ENCODE assay signal across 39 cellular contexts in genomic region chr21:41307219-41307618, GRCh38. TPM values are rescaled to one million over a fixed set of nuclear protein-coding genes. Genes with fewer than 3 reads are reported as not detected.
DNase-seq lines count a peak whose midpoint lies in the region; ATAC-seq, FAIRE-seq and TF ChIP-seq lines count a peak whose summit lies in the region.
"Had no signal": no experiment of that assay in that cellular context is flagged by ENCODE, and none has a peak within 500 bp of the region (broad histone marks: within the 10 kb centered on the region; RNA-seq: fewer than 3 reads in every experiment).

No MANE protein-coding gene starts in this region.

- H3K27ac ChIP-seq in HEK293 (ENCODE audit: extremely low read depth, low read depth, low read length), result no peak overlapping the region
- no peak overlapping the region for H3K27ac ChIP-seq in small intestine (ENCODE audit: low read depth in 1 of 2, low read length in 1 of 2)
- H3K27ac ChIP-seq: 22Rv1; A549; BLaER1; BLaER1 treated with 17β-estradiol and CSF1 and Interleukin-3, amounts not matched to agents 10 nM and 100 nM; C4-2B had no signal

- ATAC-seq in left colon (peak; percentile 36), SK-N-SH treated with all-trans-retinoic acid at 6 μM for 48 hours (no peak), GM19023 (IDR thresholded peaks at IDR 0.05; ENCODE audit: unreplicated experiment) (no peak)
- ATAC-seq in stimulated activated naive B cell treated with anti-CD40 and anti-IgM and Interleukin-4, amounts not matched to agents 10 μg/mL and 1 μg/mL and 100 μg/mL, for 72 hours (replicated peaks), result no peak
- ATAC-seq: A549; CD8-positive, alpha-beta T cell had no signal

- intact Hi-C loops in left colon (cut with DNase I, micrococcal nuclease), result no loop called here

- H3K9me3 ChIP-seq in HEK293 (ENCODE audit: control insufficient read depth, insufficient read depth, low read depth, low read length) (no peaks in the 10 kb centered on the region), small intestine (ENCODE audit: control insufficient read depth, low read depth) (no peaks in the 10 kb centered on the region)
- H3K9me3 ChIP-seq: BE2C had no signal

- H3K4me3 Mint-ChIP-seq in stimulated activated naive B cell treated with anti-CD40 and anti-IgM and Interleukin-4, amounts not matched to agents 10 μg/mL and 1 μg/mL and 100 μg/mL, for 72 hours, result no peak overlapping the region
- H3K4me3 Mint-ChIP-seq: B cell; CD14-positive monocyte; CD4-positive, alpha-beta memory T cell; CD4-positive, alpha-beta T cell; CD4-positive, CD25-positive, alpha-beta regulatory T cell; CD8-positive, alpha-beta memory T cell; CD8-positive, alpha-beta T cell had no signal

- no peak for TF ChIP-seq CTCF in HEK293 (tag by site-specific recombination; IDR thresholded peaks at IDR 0.05)

- no peaks in the 10 kb centered on the region for H3K27me3 ChIP-seq in small intestine (ENCODE audit: control insufficient read depth in 2 of 2, insufficient read depth in 2 of 2, low read length in 2 of 2)
- H3K27me3 ChIP-seq: BE2C; BLaER1; BLaER1 treated with 17β-estradiol and CSF1 and Interleukin-3, amounts not matched to agents 10 nM and 100 nM had no signal

- H3K27me3 Mint-ChIP-seq in stimulated activated naive B cell treated with anti-CD40 and anti-IgM and Interleukin-4, amounts not matched to agents 10 μg/mL and 1 μg/mL and 100 μg/mL, for 72 hours, result peaks cover 28 to 43% of the 10 kb centered on the region in 2 donors

- H3K9me3 Mint-ChIP-seq in stimulated activated naive B cell treated with anti-CD40 and anti-IgM and Interleukin-4, amounts not matched to agents 10 μg/mL and 1 μg/mL and 100 μg/mL, for 72 hours, result peaks cover 3 to 5% of the 10 kb centered on the region in 2 donors
- H3K9me3 Mint-ChIP-seq: CD4-positive, alpha-beta T cell; CD8-positive, alpha-beta T cell had no signal

- H3K36me3 Mint-ChIP-seq in stimulated activated naive B cell treated with anti-CD40 and anti-IgM and Interleukin-4, amounts not matched to agents 10 μg/mL and 1 μg/mL and 100 μg/mL, for 72 hours, result peaks cover 0 to 4% of the 10 kb centered on the region in 2 donors
- H3K36me3 Mint-ChIP-seq: CD14-positive monocyte; CD4-positive, alpha-beta memory T cell; CD4-positive, CD25-positive, alpha-beta regulatory T cell; CD8-positive, alpha-beta memory T cell; CD8-positive, alpha-beta T cell had no signal

- H3K4me3 ChIP-seq in HEK293 (ENCODE audit: low read depth, low read length), result no peak overlapping the region
- no peak overlapping the region for H3K4me3 ChIP-seq in small intestine (ENCODE audit: low read depth in 1 of 2, low read length in 2 of 2)
- H3K4me3 ChIP-seq: A549; BLaER1; BLaER1 treated with 17β-estradiol and CSF1 and Interleukin-3, amounts not matched to agents 10 nM and 100 nM had no signal

- H3K27ac Mint-ChIP-seq in stimulated activated naive B cell treated with anti-CD40 and anti-IgM and Interleukin-4, amounts not matched to agents 10 μg/mL and 1 μg/mL and 100 μg/mL, for 72 hours, result no peak overlapping the region
- H3K27ac Mint-ChIP-seq: B cell; CD14-positive monocyte; CD4-positive, alpha-beta T cell; CD4-positive, CD25-positive, alpha-beta regulatory T cell; CD8-positive, alpha-beta memory T cell; CD8-positive, alpha-beta T cell had no signal

- POLR2A ChIA-PET in HEK293 (lab: Yijun Ruan, JAX), result no interaction called here

- peaks cover 0 to 5% of the 10 kb centered on the region in 2 donors for H3K4me1 Mint-ChIP-seq in stimulated activated naive B cell treated with anti-CD40 and anti-IgM and Interleukin-4, amounts not matched to agents 10 μg/mL and 1 μg/mL and 100 μg/mL, for 72 hours
- H3K4me1 Mint-ChIP-seq: CD14-positive monocyte; CD4-positive, CD25-positive, alpha-beta regulatory T cell; CD8-positive, alpha-beta memory T cell had no signal

- FAIRE-seq in small intestine (lab: Jason Lieb, UNC), result no peak
- FAIRE-seq: A204.1, A549, D721Med had no signal

- no peak for DNase-seq in left colon
- DNase-seq in small intestine, result peak; percentile 76
- DNase-seq in stimulated activated naive B cell treated with anti-CD40 and anti-IgM and Interleukin-4, amounts not matched to agents 10 μg/mL and 1 μg/mL and 100 μg/mL, for 72 hours, result no peak
- DNase-seq: 8988T; ACHN; AML-193; BE2C; C1 segment of cervical spinal cord; Caco-2; Calu3; CD4-positive, alpha-beta memory T cell; CD4-positive, alpha-beta T cell; CD4-positive, CD25-positive, alpha-beta regulatory T cell; CD8-positive, alpha-beta memory T cell; CD8-positive, alpha-beta T cell; COR-L47; DMS 273 treated with DMSO at 0.1 percent for 48 hours; DMS153; DMS53; DMS79; DMS79 treated with DMSO at 0.1 percent for 48 hours; DND-41; EL had no signal

- H3K4me1 ChIP-seq in HEK293 (ENCODE audit: control insufficient read depth, insufficient read depth, low read length) (no peaks in the 10 kb centered on the region), small intestine (ENCODE audit: control insufficient read depth in 2 of 2, insufficient read depth in 1 of 2, low read depth in 1 of 2, low read length in 1 of 2) (peaks cover 0 to 3% of the 10 kb centered on the region in 2 donors)
- H3K4me1 ChIP-seq: A549; BE2C; BLaER1 treated with 17β-estradiol and CSF1 and Interleukin-3, amounts not matched to agents 10 nM and 100 nM; Caco-2 had no signal

- CTCF ChIA-PET in HEK293 (lab: Yijun Ruan, JAX), result interaction anchor here (0.5 to 1.2 kb wide), 2 partner anchors 23 to 84 kb away, joined by 3 to 4 read pairs; no protein-coding TSS in a partner anchor

- no peaks in the 10 kb centered on the region for H3K36me3 ChIP-seq in HEK293 (ENCODE audit: control insufficient read depth in 2 of 2, insufficient read depth in 1 of 2, low read length in 2 of 2)
- H3K36me3 ChIP-seq in small intestine (ENCODE audit: control insufficient read depth in 2 of 2, insufficient read depth in 2 of 2, low read length in 2 of 2), result no peaks in the 10 kb centered on the region
- H3K36me3 ChIP-seq: BE2C; BLaER1; BLaER1 treated with 17β-estradiol and CSF1 and Interleukin-3, amounts not matched to agents 10 nM and 100 nM had no signal

TF ChIP-seq in HEK293, 187 proteins besides CTCF, POLR2A, EP300 and RAD21:
- TF ChIP-seq PRDM1 (tag by site-specific recombination; IDR thresholded peaks at IDR 0.05) (peak; percentile 55; the same call in 1 of the 2 replicates), ZNF48 (tag by site-specific recombination; IDR thresholded peaks at IDR 0.05) (no peak), SP2 (tag by site-specific recombination; IDR thresholded peaks at IDR 0.05) (no peak), ZFP37 (tag by site-specific recombination; IDR thresholded peaks at IDR 0.05) (no peak), ZNF558 (tag by site-specific recombination; IDR thresholded peaks at IDR 0.05) (no peak)

TF ChIP-seq in SK-N-SH treated with all-trans-retinoic acid at 6 μM for 48 hours, 23 proteins besides CTCF, POLR2A, EP300 and RAD21 (continues in another document):
- no peak for TF ChIP-seq TOX (CRISPR knock-in tag; IDR thresholded peaks at IDR 0.05; ENCODE audit: borderline replicate concordance)
- no peak for TF ChIP-seq BACH2 (CRISPR knock-in tag; IDR thresholded peaks at IDR 0.05; ENCODE audit: borderline replicate concordance)
- no peak for TF ChIP-seq OSR1 (CRISPR knock-in tag; IDR thresholded peaks at IDR 0.05)
- no peak for TF ChIP-seq CSDC2 (CRISPR knock-in tag; IDR thresholded peaks at IDR 0.05)
- TF ChIP-seq CSRNP3 (CRISPR knock-in tag; IDR thresholded peaks at IDR 0.05), result no peak
- no peak for TF ChIP-seq SNAI2 (CRISPR knock-in tag; IDR thresholded peaks at IDR 0.05)
- TF ChIP-seq GLIS3 (CRISPR knock-in tag; IDR thresholded peaks at IDR 0.05), result no peak
- no peak for TF ChIP-seq PPARA (CRISPR knock-in tag; IDR thresholded peaks at IDR 0.05; ENCODE audit: borderline replicate concordance)
- no peak for TF ChIP-seq ZNF70 (CRISPR knock-in tag; IDR thresholded peaks at IDR 0.05)
- TF ChIP-seq TSHZ2 (CRISPR knock-in tag; IDR thresholded peaks at IDR 0.05), result no peak
- no peak for TF ChIP-seq ESRRG (CRISPR knock-in tag; IDR thresholded peaks at IDR 0.05)
- TF ChIP-seq RARB (CRISPR knock-in tag; IDR thresholded peaks at IDR 0.05), result no peak
- no peak for TF ChIP-seq ZFP30 (CRISPR knock-in tag; IDR thresholded peaks at IDR 0.05)
- no peak for TF ChIP-seq ZC3H10 (CRISPR knock-in tag; IDR thresholded peaks at IDR 0.05)

RNA-seq across cellular contexts. Expression of gene FAM3B, which starts 9.4 kb away (rescaled TPM):
- 1 to 10 TPM in 1 of 2 donors, under 1 TPM in 1; 0.98 to 1.2 TPM for total RNA-seq in left colon
- polyA plus RNA-seq in small intestine, result 100 to 1,000 TPM; 128 to 379 (median 329) TPM
- total RNA-seq: A172; A673; B cell; CD4-positive, alpha-beta memory T cell; CD4-positive, alpha-beta T cell; CD4-positive, CD25-positive, alpha-beta regulatory T cell; CD8-positive, alpha-beta memory T cell; CD8-positive, alpha-beta T cell had no signal
- polyA plus RNA-seq: A549; AG04450; BJ; CD4-positive, alpha-beta memory T cell; CD4-positive, CD25-positive, alpha-beta regulatory T cell; CD8-positive, alpha-beta memory T cell had no signal

RNA-seq across cellular contexts. Expression of gene MX2, which starts 54.6 kb away (rescaled TPM):
- 1 to 10 TPM; 3.8 TPM for total RNA-seq in left colon
- 1 to 10 TPM; 4.0 to 9.1 (median 5.9) TPM for polyA plus RNA-seq in small intestine
- total RNA-seq: A673 had no signal
- polyA plus RNA-seq: A549 had no signal
